Comparison of ENCODE assay signal across 27 cellular contexts in the genomic region with DNA sequence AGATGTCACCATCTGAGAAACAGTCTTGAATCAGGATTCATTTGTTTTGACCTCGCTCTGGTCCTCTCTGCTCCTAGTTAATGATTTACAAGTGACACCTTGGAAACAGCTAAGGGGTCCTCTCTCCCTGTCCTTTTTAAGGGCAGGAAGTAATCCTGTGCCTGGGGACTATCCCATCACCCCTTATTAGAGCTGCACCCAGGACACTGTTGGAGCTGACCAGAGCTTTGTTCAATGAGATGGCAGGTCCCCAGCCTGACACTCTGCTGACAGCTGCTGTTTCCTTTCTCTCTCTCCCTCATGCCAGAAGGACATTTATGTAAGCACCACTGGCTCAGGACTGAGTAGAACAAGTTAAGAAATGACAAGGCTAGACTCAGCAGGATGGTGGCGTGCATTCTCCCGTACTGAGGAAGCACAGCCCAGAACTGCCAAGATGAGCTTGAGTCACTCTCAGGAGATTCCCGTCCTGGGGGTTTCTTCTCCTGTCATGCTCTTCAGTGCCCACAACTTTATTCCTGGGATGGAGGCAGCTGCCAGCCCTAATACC. TPM values are rescaled to one million over a fixed set of nuclear protein-coding genes. Genes with fewer than 3 reads are reported as not detected.
DNase-seq lines count a peak whose midpoint lies in the region; ATAC-seq and TF ChIP-seq lines count a peak whose summit lies in the region.
"Had no signal": no experiment of that assay in that cellular context is flagged by ENCODE, and none has a peak within 500 bp of the region (broad histone marks: within the 10 kb centered on the region; RNA-seq: fewer than 3 reads in every experiment).

No MANE protein-coding gene starts in this region.

- no peak overlapping the region for H3K4me3 Mint-ChIP-seq in MCF 10A (ENCODE audit: unreplicated experiment)
- H3K4me3 Mint-ChIP-seq in immature natural killer cell: no peak overlapping the region
- no peak overlapping the region for H3K4me3 Mint-ChIP-seq in chondrocyte (ENCODE audit: unreplicated experiment)
- H3K4me3 Mint-ChIP-seq: CD4-positive, CD25-positive, alpha-beta regulatory T cell; effector memory CD8-positive, alpha-beta T cell; type B pancreatic cell had no signal

- no TSS peak for BruUV-seq in MCF 10A (replicated peaks; lab: Mats Ljungman, UMichigan)

- DNase-seq in MCF 10A (ENCODE audit: unreplicated experiment) (peak; percentile 11), breast epithelium (ENCODE audit: low spot score in 2 of 2) (no peak), SJCRH30 (peak; percentile 16 to 37), left ventricle myocardium inferior (no peak), gastrocnemius medialis (peak in 1 of 2 donors; percentile 22), immature natural killer cell (no peak), chondrocyte (ENCODE audit: low spot score) (no peak)
- DNase-seq: activated CD4-positive, alpha-beta T cell treated with anti-CD3 and anti-CD28 coated beads for 1 hour; activated effector memory CD4-positive, alpha-beta T cell treated with Interleukin-2 at 50 U/mL for 16 hours; adrenal gland; CD4-positive, CD25-positive, alpha-beta regulatory T cell; cerebellar nuclear complex; DMS79; effector memory CD8-positive, alpha-beta T cell; KBM-7; left lung; NCI-H1105; NCI-H748 treated with DMSO at 0.1 percent for 48 hours; PC-9; SK-N-SH; stimulated activated CD4-positive, alpha-beta T cell treated with anti-CD3 and anti-CD28 coated beads, Interleukin-1b, Interleukin-23, amount 100 ng/mL, for 48 hours; stomach; T-helper 9 cell had no signal

- TF ChIP-seq POLR2A in breast epithelium (IDR thresholded peaks at IDR 0.05): no peak
- TF ChIP-seq POLR2A in gastrocnemius medialis (IDR thresholded peaks at IDR 0.05): no peak

- POLR2A ChIA-PET in MCF 10A (lab: Yijun Ruan, JAX): interaction anchor here (0.6 kb wide), 2 partner anchors 37 to 571 kb away, joined by 3 read pairs; no protein-coding TSS in a partner anchor

- H3K36me3 ChIP-seq in breast epithelium (no peaks in the 10 kb centered on the region), SJCRH30 (no peaks in the 10 kb centered on the region), left ventricle myocardium inferior (no peaks in the 10 kb centered on the region), gastrocnemius medialis (no peaks in the 10 kb centered on the region)
- H3K36me3 ChIP-seq: adrenal gland, left lung, stomach had no signal

- H3K27ac Mint-ChIP-seq in MCF 10A (ENCODE audit: low read depth, unreplicated experiment): no peak overlapping the region
- H3K27ac Mint-ChIP-seq in immature natural killer cell: no peak overlapping the region
- H3K27ac Mint-ChIP-seq in chondrocyte (ENCODE audit: unreplicated experiment): no peak overlapping the region
- H3K27ac Mint-ChIP-seq: CD4-positive, CD25-positive, alpha-beta regulatory T cell; effector memory CD8-positive, alpha-beta T cell had no signal

- in situ Hi-C loops in gastrocnemius medialis (cut with MboI; ENCODE audit: low sequenced_read_pairs in 4 of 4): no loop called here

- H3K4me1 ChIP-seq in breast epithelium (no peaks in the 10 kb centered on the region), SJCRH30 (peaks cover 5% of the 10 kb centered on the region), left ventricle myocardium inferior (peaks cover 9% of the 10 kb centered on the region), gastrocnemius medialis (peaks cover 0 to 5% of the 10 kb centered on the region in 2 donors)
- H3K4me1 ChIP-seq: adrenal gland, left lung, stomach had no signal

- ATAC-seq in gastrocnemius medialis: peak; percentile 78 to 89
- ATAC-seq in HG03460 (IDR thresholded peaks at IDR 0.05; ENCODE audit: unreplicated experiment): no peak
- ATAC-seq: effector memory CD8-positive, alpha-beta T cell; left lung had no signal

- H3K27me3 ChIP-seq in breast epithelium (peaks cover 0 to 2% of the 10 kb centered on the region in 2 donors), SJCRH30 (no peaks in the 10 kb centered on the region), left ventricle myocardium inferior (ENCODE audit: low read depth) (no peaks in the 10 kb centered on the region), gastrocnemius medialis (no peaks in the 10 kb centered on the region)
- H3K27me3 ChIP-seq: adrenal gland had no signal

- H3K9me3 ChIP-seq in breast epithelium: no peaks in the 10 kb centered on the region
- no peaks in the 10 kb centered on the region for H3K9me3 ChIP-seq in SJCRH30 (replicated peaks)
- no peaks in the 10 kb centered on the region for H3K9me3 ChIP-seq in left ventricle myocardium inferior (replicated peaks)
- no peaks in the 10 kb centered on the region for H3K9me3 ChIP-seq in gastrocnemius medialis
- H3K9me3 ChIP-seq: adrenal gland, left lung, SK-N-SH, stomach had no signal

- no peak for TF ChIP-seq CTCF in MCF 10A (IDR thresholded peaks at IDR 0.05; ENCODE audit: unreplicated experiment)
- TF ChIP-seq CTCF in breast epithelium (IDR thresholded peaks at IDR 0.05): no peak
- TF ChIP-seq CTCF in left ventricle myocardium inferior (IDR thresholded peaks at IDR 0.05; ENCODE audit: borderline replicate concordance): no peak
- TF ChIP-seq CTCF in gastrocnemius medialis (IDR thresholded peaks at IDR 0.05 in 4 of 5, conservative IDR thresholded peaks at IDR 0.05 in 1 of 5): no peak
- TF ChIP-seq CTCF in chondrocyte (IDR thresholded peaks at IDR 0.05): no peak

- H3K4me1 Mint-ChIP-seq in MCF 10A (ENCODE audit: insufficient read depth, unreplicated experiment) (peaks cover 3% of the 10 kb centered on the region), immature natural killer cell (no peaks in the 10 kb centered on the region), chondrocyte (ENCODE audit: low read depth) (no peaks in the 10 kb centered on the region)
- H3K4me1 Mint-ChIP-seq: CD4-positive, CD25-positive, alpha-beta regulatory T cell had no signal

- H3K36me3 Mint-ChIP-seq in MCF 10A (ENCODE audit: insufficient read depth, unreplicated experiment): no peaks in the 10 kb centered on the region
- H3K36me3 Mint-ChIP-seq in immature natural killer cell: no peaks in the 10 kb centered on the region
- H3K36me3 Mint-ChIP-seq in chondrocyte (ENCODE audit: low read depth): no peaks in the 10 kb centered on the region
- H3K36me3 Mint-ChIP-seq: CD4-positive, CD25-positive, alpha-beta regulatory T cell; type B pancreatic cell had no signal

- H3K27me3 Mint-ChIP-seq in MCF 10A (ENCODE audit: insufficient read depth, unreplicated experiment): peaks cover 61% of the 10 kb centered on the region
- peaks cover 4 to 12% (median 5%) of the 10 kb centered on the region in 3 donors for H3K27me3 Mint-ChIP-seq in immature natural killer cell (ENCODE audit: low read depth in 3 of 3)
- peaks cover 45% of the 10 kb centered on the region for H3K27me3 Mint-ChIP-seq in chondrocyte (ENCODE audit: low read depth)

- intact Hi-C loops in MCF 10A (cut with micrococcal nuclease): no loop called here
- intact Hi-C loops in breast epithelium (cut with DNase I; ENCODE audit: low total_unique reads): no loop called here
- intact Hi-C loops in left ventricle myocardium inferior (cut with micrococcal nuclease): no loop called here
- intact Hi-C loops in gastrocnemius medialis (cut with DNase I; ENCODE audit: low total_unique reads): no loop called here

- H3K27ac ChIP-seq in breast epithelium: no peak overlapping the region
- H3K27ac ChIP-seq in SJCRH30: no peak overlapping the region
- H3K27ac ChIP-seq in left ventricle myocardium inferior (replicated peaks): peak overlapping the region; percentile 37
- H3K27ac ChIP-seq in gastrocnemius medialis: no peak overlapping the region
- H3K27ac ChIP-seq: adrenal gland, left lung, PC-9, stomach had no signal

- H3K9me3 Mint-ChIP-seq in MCF 10A (ENCODE audit: unreplicated experiment) (no peaks in the 10 kb centered on the region), immature natural killer cell (peaks cover 0 to 3% (median 0%) of the 10 kb centered on the region in 6 donors), chondrocyte (ENCODE audit: low read depth) (no peaks in the 10 kb centered on the region)
- H3K9me3 Mint-ChIP-seq: CD4-positive, CD25-positive, alpha-beta regulatory T cell; effector memory CD8-positive, alpha-beta T cell; type B pancreatic cell had no signal

- H3K4me3 ChIP-seq in breast epithelium: no peak overlapping the region
- no peak overlapping the region for H3K4me3 ChIP-seq in SJCRH30
- no peak overlapping the region for H3K4me3 ChIP-seq in left ventricle myocardium inferior
- H3K4me3 ChIP-seq in gastrocnemius medialis: no peak overlapping the region
- H3K4me3 ChIP-seq: adrenal gland, left lung, PC-9, stomach had no signal

- CTCF ChIA-PET in MCF 10A (lab: Yijun Ruan, JAX): interaction anchor here (0.5 to 0.8 kb wide), 2 partner anchors 183 to 185 kb away, joined by 3 to 4 read pairs; no protein-coding TSS in a partner anchor

RNA-seq across cellular contexts. Expression of gene GJD2, which starts 17.3 kb away (rescaled TPM):
- not detected in 2 replicates for total RNA-seq in MCF 10A (2022)
- not detected for total RNA-seq in breast epithelium
- not detected in 2 replicates for total RNA-seq in SJCRH30 (2014; rRNA removed; shearing (Covaris generic))
- total RNA-seq in left ventricle myocardium inferior: not detected
- total RNA-seq in gastrocnemius medialis: not detected
- not detected for polyA plus RNA-seq in immature natural killer cell
- not detected in 3 replicates for total RNA-seq in chondrocyte
- total RNA-seq: CD4-positive, CD25-positive, alpha-beta regulatory T cell; H4; left lung; omental fat pad; PC-9 had no signal
- polyA plus RNA-seq: CD4-positive, CD25-positive, alpha-beta regulatory T cell; SK-N-SH; stomach had no signal

RNA-seq across cellular contexts. Expression of gene ACTC1, which starts 57.9 kb away (rescaled TPM):
- total RNA-seq in MCF 10A (2022) (not detected in 2 replicates), breast epithelium (1 to 10 TPM in 1 of 3 donors, under 1 TPM in 1, not detected in 1; 0.15 to 1.6 TPM), left ventricle myocardium inferior (13,225 TPM), gastrocnemius medialis (100 to 1,000 TPM in 1 of 4 donors, 10 to 100 TPM in 2, 1 to 10 TPM in 1; 5.6 to 449 (median 78.0) TPM), chondrocyte (6.2 to 19.5 TPM (median 7.1 TPM) in 3 replicates)
- total RNA-seq in SJCRH30 (2014; rRNA removed; shearing (Covaris generic)): 323 and 325 TPM in 2 replicates
- not detected for polyA plus RNA-seq in immature natural killer cell
- total RNA-seq: CD4-positive, CD25-positive, alpha-beta regulatory T cell; H4; PC-9 had no signal
- polyA plus RNA-seq: CD4-positive, CD25-positive, alpha-beta regulatory T cell; SK-N-SH had no signal

Comparison
In these comparisons a context has a peak if more than half of its experiments do, and no peak if none do; other contexts are left out.
1. DNase-seq: peak in MCF 10A (single experiment) and SJCRH30 (2 of 2); none in breast epithelium (0 of 2), left ventricle myocardium inferior (single experiment), immature natural killer cell (0 of 3) and chondrocyte (single experiment).
2. RNA of gene ACTC1, which starts 57.9 kb away (total RNA-seq): 13,225 TPM in left ventricle myocardium inferior (single experiment); 323 to 325 TPM in SJCRH30, 5.6 to 449 TPM in gastrocnemius medialis, 6.2 to 19.5 TPM in chondrocyte, not detected in MCF 10A and 0.15 to 1.6 TPM in breast epithelium; every median in the first group is over 10 times any median in the second.